Comparison of ENCODE assay signal across 1 cellular context in the genomic region with DNA sequence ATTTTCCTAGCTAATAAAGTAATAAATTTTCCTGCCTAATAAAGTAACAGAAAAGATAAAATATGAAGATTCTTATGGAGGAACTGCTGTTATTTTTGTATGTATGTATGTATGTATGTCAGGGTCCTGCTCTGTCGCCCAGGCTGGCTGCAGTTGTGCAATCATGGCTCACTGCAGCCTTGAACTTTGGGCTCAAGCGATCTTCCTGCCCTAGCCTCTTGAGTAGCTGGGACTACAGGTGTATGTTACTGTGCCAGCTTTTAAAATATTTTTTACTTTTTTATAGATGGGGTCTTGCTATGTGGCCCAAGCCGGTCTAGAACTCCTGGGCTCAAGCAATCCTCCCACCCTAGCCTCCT.
TF ChIP-seq lines count a peak whose summit lies in the region.

No MANE protein-coding gene starts in this region.

TF ChIP-seq in K562, 482 proteins besides CTCF, POLR2A, EP300 and RAD21:
- TF ChIP-seq ZNF354B (CRISPR knock-in tag; IDR thresholded peaks at IDR 0.05) (no peak), CEBPG (CRISPR knock-in tag; IDR thresholded peaks at IDR 0.05) (no peak), CEBPG (tag; conservative IDR thresholded peaks at IDR 0.05 in 1 of 2, IDR thresholded peaks at IDR 0.05 in 1 of 2) (peak; percentile 58 to 64; a peak in 2 of 4 replicates)
